In the genomic region with DNA sequence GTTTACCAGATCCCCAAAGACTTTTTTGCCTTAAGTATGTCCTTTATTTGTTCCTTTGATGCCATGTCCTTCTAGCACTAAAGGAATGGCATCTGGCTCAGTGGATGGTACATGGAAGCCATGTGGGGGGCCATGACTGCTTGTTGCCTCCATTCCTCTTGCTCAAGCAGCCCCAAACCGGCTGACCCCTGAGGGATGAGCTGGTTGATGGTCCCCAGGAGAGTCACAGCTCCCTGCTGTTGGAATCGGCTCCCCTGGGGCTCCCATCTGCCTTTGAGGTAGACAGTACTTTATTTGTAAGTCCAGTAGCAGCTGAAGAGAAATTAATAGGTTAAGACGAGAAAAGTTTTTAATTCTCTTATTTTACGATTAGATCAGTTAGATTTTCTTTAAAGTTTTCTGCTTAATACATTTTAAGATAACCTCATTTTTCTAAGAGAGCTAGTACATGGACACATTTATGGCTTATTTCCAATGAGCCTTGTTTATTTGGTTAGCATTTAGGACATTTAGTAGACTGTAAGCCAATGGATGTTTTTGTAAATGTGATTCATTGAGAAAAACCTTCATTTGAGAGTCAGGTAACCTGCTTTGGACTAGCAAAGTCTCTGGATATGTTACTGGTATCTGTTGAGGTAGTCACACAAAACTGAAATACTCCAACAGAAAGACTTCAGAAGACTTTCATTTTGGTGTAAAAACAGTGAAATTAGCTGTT, we compare ENCODE assay signal across 18 cellular contexts.
"Had no signal": no experiment of that assay in that cellular context is flagged by ENCODE, and none has a peak within 500 bp of the region (broad histone marks: within the 10 kb centered on the region; RNA-seq: fewer than 3 reads in every experiment).

No MANE protein-coding gene starts in this region.

- H3K9me3 Mint-ChIP-seq: activated CD4-positive, alpha-beta memory T cell treated with anti-CD3 and anti-CD28 coated beads for 36 hours; activated naive CD8-positive, alpha-beta T cell treated with anti-CD3 and anti-CD28 coated beads, Interleukin-2, amount 10 ng/mL, durations not matched to agents 7 days and 5 days; central memory CD8-positive, alpha-beta T cell; dendritic cell treated with granulocyte-macrophage colony-stimulating factor and Interleukin-4, amounts not matched to agents 40 ng/mL and 50 ng/mL, for 4 days; effector memory CD8-positive, alpha-beta T cell; memory B cell; nephron; stimulated activated effector memory CD8-positive, alpha-beta T cell treated with anti-CD3 and anti-CD28 coated beads, Interleukin-12 subunit alpha, Interleukin-12 subunit beta, amount 100 ng/mL, for 72 hours had no signal

- H3K4me3 ChIP-seq: left lung, pancreas, smooth muscle cell, transverse colon had no signal

- H3K27me3 Mint-ChIP-seq: activated CD4-positive, alpha-beta memory T cell treated with anti-CD3 and anti-CD28 coated beads for 36 hours; activated naive CD8-positive, alpha-beta T cell treated with anti-CD3 and anti-CD28 coated beads, Interleukin-2, amount 10 ng/mL, durations not matched to agents 7 days and 5 days; central memory CD8-positive, alpha-beta T cell; dendritic cell treated with granulocyte-macrophage colony-stimulating factor and Interleukin-4, amounts not matched to agents 40 ng/mL and 50 ng/mL, for 4 days; effector memory CD8-positive, alpha-beta T cell; memory B cell had no signal

- H3K9me3 ChIP-seq: left lung, pancreas, transverse colon had no signal

- DNase-seq: activated CD4-positive, alpha-beta memory T cell treated with anti-CD3 and anti-CD28 coated beads for 36 hours; activated CD4-positive, alpha-beta T cell treated with anti-CD3 and anti-CD28 coated beads for 1 hour; activated gamma-delta T cell; activated naive CD8-positive, alpha-beta T cell treated with anti-CD3 and anti-CD28 coated beads, Interleukin-2, amount 10 ng/mL, durations not matched to agents 7 days and 5 days; activated T-cell treated with anti-CD3 and anti-CD28 coated beads, Interleukin-2, amount 50 U/mL, for 48 hours; effector memory CD8-positive, alpha-beta T cell; foreskin fibroblast; islet precursor cell; left lung; pancreas; SHP77; transverse colon had no signal

- H3K4me3 Mint-ChIP-seq: activated CD4-positive, alpha-beta memory T cell treated with anti-CD3 and anti-CD28 coated beads for 36 hours; central memory CD8-positive, alpha-beta T cell; dendritic cell treated with granulocyte-macrophage colony-stimulating factor and Interleukin-4, amounts not matched to agents 40 ng/mL and 50 ng/mL, for 4 days; effector memory CD8-positive, alpha-beta T cell; memory B cell; nephron; stimulated activated effector memory CD8-positive, alpha-beta T cell treated with anti-CD3 and anti-CD28 coated beads, Interleukin-12 subunit alpha, Interleukin-12 subunit beta, amount 100 ng/mL, for 72 hours had no signal

- H3K36me3 ChIP-seq: pancreas had no signal

- H3K27me3 ChIP-seq: left lung, pancreas, transverse colon had no signal

- H3K27ac Mint-ChIP-seq: activated CD4-positive, alpha-beta memory T cell treated with anti-CD3 and anti-CD28 coated beads for 36 hours; dendritic cell treated with granulocyte-macrophage colony-stimulating factor and Interleukin-4, amounts not matched to agents 40 ng/mL and 50 ng/mL, for 4 days; effector memory CD8-positive, alpha-beta T cell; memory B cell; stimulated activated effector memory CD8-positive, alpha-beta T cell treated with anti-CD3 and anti-CD28 coated beads, Interleukin-12 subunit alpha, Interleukin-12 subunit beta, amount 100 ng/mL, for 72 hours had no signal

- ATAC-seq: effector memory CD8-positive, alpha-beta T cell; left lung; pancreas; stimulated activated effector memory CD8-positive, alpha-beta T cell treated with anti-CD3 and anti-CD28 coated beads, Interleukin-12 subunit alpha, Interleukin-12 subunit beta, amount 100 ng/mL, for 72 hours had no signal
